In the genomic region with DNA sequence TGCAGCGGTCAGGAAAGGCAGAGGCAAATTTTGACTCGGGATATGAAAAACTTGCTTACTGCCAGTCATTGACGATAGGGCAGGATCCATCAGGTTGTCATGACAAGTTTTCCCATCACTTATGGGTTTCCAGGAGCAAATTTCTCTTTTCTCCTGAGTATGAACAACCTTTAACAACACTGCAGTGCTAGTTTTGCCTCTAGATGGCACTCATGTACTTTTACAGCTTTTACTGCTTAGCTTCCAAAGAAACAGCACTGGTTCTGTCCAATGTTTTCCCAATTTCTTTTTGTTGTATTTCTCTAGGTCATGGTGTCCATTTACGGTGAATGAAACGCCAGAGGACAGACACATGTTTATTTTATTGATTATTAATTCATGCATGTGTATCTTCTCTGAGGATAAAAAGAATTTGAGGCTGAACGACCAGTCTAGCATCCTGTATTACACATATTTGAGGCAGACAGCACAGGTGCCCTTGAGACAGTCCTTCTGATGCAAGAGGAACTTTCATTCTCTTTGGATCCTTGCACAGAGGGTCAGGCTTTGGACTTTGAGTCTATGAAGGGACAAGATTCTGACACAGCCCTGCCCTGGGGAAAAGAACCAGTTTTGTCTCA, we compare ENCODE assay signal across 8 cellular contexts.
DNase-seq lines count a peak whose midpoint lies in the region; ATAC-seq, FAIRE-seq and TF ChIP-seq lines count a peak whose summit lies in the region.

No MANE protein-coding gene starts in this region.

- H3K4me3 ChIP-seq in bronchial epithelial cell (ENCODE audit: low read depth, low read length), result no peak overlapping the region
- no peak overlapping the region for H3K4me3 ChIP-seq in left lung

- peak; percentile 63 for ATAC-seq in HG02938 (IDR thresholded peaks at IDR 0.05; ENCODE audit: unreplicated experiment)
- ATAC-seq in left lung, result peak; percentile 84
- no peak for ATAC-seq in GM21723 (IDR thresholded peaks at IDR 0.05; ENCODE audit: unreplicated experiment)
- no peak for ATAC-seq in HG03045 (IDR thresholded peaks at IDR 0.05; ENCODE audit: unreplicated experiment)

- no peak for FAIRE-seq in bronchial epithelial cell (lab: Jason Lieb, UNC)

- no peaks in the 10 kb centered on the region for H3K4me1 ChIP-seq in left lung

- intact Hi-C loops in left lung (cut with DNase I), result loop anchor here in 1 of 2 donors (10.0 kb wide), 1 partner anchor 95 kb away; no protein-coding TSS in a partner anchor

- H3K27me3 ChIP-seq in bronchial epithelial cell (ENCODE audit: control insufficient read depth, insufficient read depth, low read length) (no peaks in the 10 kb centered on the region), left lung (no peaks in the 10 kb centered on the region)

- H3K36me3 ChIP-seq in bronchial epithelial cell (ENCODE audit: control insufficient read depth, insufficient read depth, low read length), result no peaks in the 10 kb centered on the region
- no peaks in the 10 kb centered on the region for H3K36me3 ChIP-seq in left lung

- peak; percentile 64 for DNase-seq in DMS153 (lab: John Stamatoyannopoulos, UW)
- peak; percentile 41 for DNase-seq in NCI-H345 treated with DMSO at 0.1 percent for 48 hours (lab: John Stamatoyannopoulos, UW; ENCODE audit: unreplicated experiment)
- peak; percentile 55 for DNase-seq in bronchial epithelial cell (ENCODE audit: low read depth)
- no peak for DNase-seq in left lung
- DNase-seq in stimulated activated CD8-positive, alpha-beta memory T cell treated with anti-CD3 and anti-CD28 coated beads, Interleukin-4, amount 100 ng/mL, for 48 hours, result no peak

- H3K27ac ChIP-seq in left lung, result no peak overlapping the region

- H3K9me3 ChIP-seq in left lung, result no peaks in the 10 kb centered on the region

- TF ChIP-seq CTCF in bronchial epithelial cell (IDR thresholded peaks at IDR 0.05; ENCODE audit: insufficient read depth, low read length, severe bottlenecking), result peak; percentile 81
- peak; percentile 64 to 78 for TF ChIP-seq CTCF in left lung (IDR thresholded peaks at IDR 0.05)

Comparison
In these comparisons a context has a peak if more than half of its experiments do, and no peak if none do; other contexts are left out.
1. DNase-seq: peak in DMS153 (single experiment), NCI-H345 treated with DMSO at 0.1 percent for 48 hours (single experiment) and bronchial epithelial cell (single experiment); none in left lung (0 of 2) and stimulated activated CD8-positive, alpha-beta memory T cell treated with anti-CD3 and anti-CD28 coated beads, Interleukin-4, amount 100 ng/mL, for 48 hours (single experiment).
2. ATAC-seq: peak in HG02938 (single experiment) and left lung (single experiment); none in GM21723 (single experiment) and HG03045 (single experiment).